ENCODE assay signal across 24 cellular contexts in genomic region chr1:26017606-26018005, GRCh38. TPM values are rescaled to one million over a fixed set of nuclear protein-coding genes. Genes with fewer than 3 reads are reported as not detected.
A peak's percentile ranks its signal among the peaks of the same experiment; 100 is the strongest.
DNase-seq lines count a peak whose midpoint lies in the region; ATAC-seq and TF ChIP-seq lines count a peak whose summit lies in the region.
"Had no signal": no experiment of that assay in that cellular context is flagged by ENCODE, and none has a peak within 500 bp of the region (broad histone marks: within the 10 kb centered on the region; RNA-seq: fewer than 3 reads in every experiment).

No MANE protein-coding gene starts in this region.

- H3K23ac ChIP-seq in IMR-90 (ENCODE audit: low read depth, low read length), result no peak overlapping the region

- H3K4me3 Mint-ChIP-seq in naive thymus-derived CD8-positive, alpha-beta T cell, result peak overlapping the region in 1 of 10 donors; percentile 34
- H3K4me3 Mint-ChIP-seq: activated naive CD4-positive, alpha-beta T cell treated with anti-CD3 and anti-CD28 coated beads for 36 hours; activated T-cell treated with anti-CD3 and anti-CD28 coated beads, Interleukin-2, amount 50 U/mL, for 4 hours; stimulated activated naive B cell treated with anti-CD40 and anti-IgM and Interleukin-4, amounts not matched to agents 10 μg/mL and 1 μg/mL and 100 μg/mL, for 72 hours; T-helper 2 cell treated with Interferon-gamma antibody and Interleukin-4, amounts not matched to agents 5 μg/mL and 100 μg/mL, for 36 hours; WTC11 had no signal

- H3K9me1 ChIP-seq in IMR-90 (ENCODE audit: insufficient read depth, low read length), result peaks cover 10% of the 10 kb centered on the region

- no peaks in the 10 kb centered on the region for H3K36me3 Mint-ChIP-seq in naive thymus-derived CD8-positive, alpha-beta T cell
- H3K36me3 Mint-ChIP-seq: stimulated activated naive B cell treated with anti-CD40 and anti-IgM and Interleukin-4, amounts not matched to agents 10 μg/mL and 1 μg/mL and 100 μg/mL, for 72 hours; WTC11 had no signal

- H4K91ac ChIP-seq in IMR-90 (ENCODE audit: insufficient read depth, low read depth, low read length), result peak overlapping the region; percentile 60; the same call in 1 of the 2 replicates

- H3K4me1 Mint-ChIP-seq in naive thymus-derived CD8-positive, alpha-beta T cell, result peaks cover 12 to 26% (median 22%) of the 10 kb centered on the region in 4 donors

- peak overlapping the region; percentile 71 for H3K4ac ChIP-seq in IMR-90 (ENCODE audit: low read depth, low read length)

- H2AK9ac ChIP-seq in IMR-90 (replicated peaks; ENCODE audit: low read depth, low read length, poor library complexity), result peak overlapping the region; percentile 73

- BruUV-seq in IMR-90 (replicated peaks; lab: Mats Ljungman, UMichigan), result no TSS peak

- POLR2A ChIA-PET in IMR-90 (lab: Charles Lee; ENCODE audit: unreplicated experiment) (no interaction called here), HEK293T (lab: Yijun Ruan, JAX) (interaction anchor here (0.9 to 1.3 kb wide), 2 partner anchors 12 to 17 kb away, joined by 3 to 4 read pairs; no protein-coding TSS in a partner anchor)
- POLR2A ChIA-PET in naive thymus-derived CD8-positive, alpha-beta T cell (lab: Charles Lee), result interaction anchor here (0.6 kb wide), 1 partner anchor 416 kb away, joined by 6 read pairs; no protein-coding TSS in a partner anchor

- H3K9me3 ChIP-seq in BLaER1 (no peaks in the 10 kb centered on the region), IMR-90 (ENCODE audit: control insufficient read depth, insufficient read depth, low read length) (no peaks in the 10 kb centered on the region)
- H3K9me3 ChIP-seq: right lobe of liver, thyroid gland had no signal

- no peaks in the 10 kb centered on the region for H3K36me3 ChIP-seq in BLaER1
- no peaks in the 10 kb centered on the region for H3K36me3 ChIP-seq in IMR-90 (ENCODE audit: control insufficient read depth, insufficient read depth, low read length)
- H3K36me3 ChIP-seq: right lobe of liver, thyroid gland had no signal

- H4K5ac ChIP-seq in IMR-90 (ENCODE audit: low read depth, low read length), result no peak overlapping the region

- 0 out of 2 replicates have a peak, but pooled peaks have one; percentile 3 for ATAC-seq in IMR-90 (ENCODE audit: low read depth)
- no peak for ATAC-seq in naive thymus-derived CD8-positive, alpha-beta T cell
- no peak for ATAC-seq in GM18502 (IDR thresholded peaks at IDR 0.05; ENCODE audit: poor library complexity, unreplicated experiment)
- ATAC-seq: foreskin keratinocyte; left lobe of liver; Panc1; right lobe of liver; stimulated activated naive B cell treated with anti-CD40 and anti-IgM and Interleukin-4, amounts not matched to agents 10 μg/mL and 1 μg/mL and 100 μg/mL, for 72 hours; WTC11 had no signal

- no peaks in the 10 kb centered on the region for H3K9me3 Mint-ChIP-seq in naive thymus-derived CD8-positive, alpha-beta T cell
- H3K9me3 Mint-ChIP-seq: activated naive CD4-positive, alpha-beta T cell treated with anti-CD3 and anti-CD28 coated beads for 36 hours; activated T-cell treated with anti-CD3 and anti-CD28 coated beads, Interleukin-2, amount 50 U/mL, for 4 hours; stimulated activated naive B cell treated with anti-CD40 and anti-IgM and Interleukin-4, amounts not matched to agents 10 μg/mL and 1 μg/mL and 100 μg/mL, for 72 hours; T-helper 2 cell treated with Interferon-gamma antibody and Interleukin-4, amounts not matched to agents 5 μg/mL and 100 μg/mL, for 36 hours; WTC11 had no signal

- peak overlapping the region; percentile 17; the same call in 1 of the 2 replicates for H2BK20ac ChIP-seq in IMR-90 (ENCODE audit: low read depth, low read length)

- H3K4me1 ChIP-seq in BLaER1 (peaks cover 73% of the 10 kb centered on the region), IMR-90 (ENCODE audit: control insufficient read depth, insufficient read depth, low read length) (peaks cover 30% of the 10 kb centered on the region)
- H3K4me1 ChIP-seq: right lobe of liver, thyroid gland had no signal

- H2BK5ac ChIP-seq in IMR-90 (ENCODE audit: low read depth, low read length, poor library complexity, severe bottlenecking), result peak overlapping the region; percentile 37

- H4K8ac ChIP-seq in IMR-90 (ENCODE audit: low read depth in 2 of 2, low read length in 2 of 2), result peak overlapping the region in 1 of 2 experiments; percentile 62; a peak in 1 of 4 replicates

- H3K4me3 ChIP-seq in BLaER1, result no peak overlapping the region
- no peak overlapping the region for H3K4me3 ChIP-seq in IMR-90 (ENCODE audit: insufficient read depth, low read depth, low read length)
- H3K4me3 ChIP-seq: coronary artery, right lobe of liver, SK-N-MC, thyroid gland had no signal

- H2AFZ ChIP-seq in IMR-90 (replicated peaks; ENCODE audit: low read length, poor library complexity), result peak overlapping the region; percentile 74

- no CpG with 5 or more reads among the region's 6 CpGs for WGBS in IMR-90 (ENCODE audit: extremely low coverage in 2 of 2, insufficient read length in 1 of 2), 2 experiments

- CTCF ChIA-PET in IMR-90 (lab: Yijun Ruan, JAX), result interaction anchor here (0.5 to 1.8 kb wide), 3 partner anchors 20 to 122 kb away, joined by 3 to 5 read pairs (median 5); partner anchors contain the start of gene PAFAH2
- CTCF ChIA-PET in HEK293T (lab: Yijun Ruan, JAX), result interaction anchor here (0.6 to 1.2 kb wide), 4 partner anchors 8 to 147 kb away, joined by 3 read pairs; no protein-coding TSS in a partner anchor

- H3K27me3 Mint-ChIP-seq in naive thymus-derived CD8-positive, alpha-beta T cell, result no peaks in the 10 kb centered on the region

- TF ChIP-seq CTCF in IMR-90 (conservative IDR thresholded peaks at IDR 0.05; ENCODE audit: low read depth, low read length), result no peak

- peak overlapping the region; percentile 44; the same call in 1 of the 2 replicates for H2BK120ac ChIP-seq in IMR-90 (ENCODE audit: low read depth, low read length)

- H3K27me3 ChIP-seq in BLaER1, result no peaks in the 10 kb centered on the region
- no peaks in the 10 kb centered on the region for H3K27me3 ChIP-seq in IMR-90 (ENCODE audit: control insufficient read depth, insufficient read depth, low read length)
- H3K27me3 ChIP-seq: foreskin keratinocyte, right lobe of liver, thyroid gland had no signal

- H3K9ac ChIP-seq in BLaER1 (peak overlapping the region; percentile 11; the same call in 1 of the 2 replicates), IMR-90 (ENCODE audit: low read depth, low read length) (no peak overlapping the region)

- in situ Hi-C loops in IMR-90 (cut with MboI; ENCODE audit: low sequenced_read_pairs), result no loop called here

- H3K27ac Mint-ChIP-seq in naive thymus-derived CD8-positive, alpha-beta T cell, result peak overlapping the region in 8 of 10 donors; percentile 25 to 89 (median 74)
- H3K27ac Mint-ChIP-seq: activated naive CD4-positive, alpha-beta T cell treated with anti-CD3 and anti-CD28 coated beads for 36 hours; stimulated activated naive B cell treated with anti-CD40 and anti-IgM and Interleukin-4, amounts not matched to agents 10 μg/mL and 1 μg/mL and 100 μg/mL, for 72 hours; T-helper 2 cell treated with Interferon-gamma antibody and Interleukin-4, amounts not matched to agents 5 μg/mL and 100 μg/mL, for 36 hours; WTC11 had no signal

- no peak overlapping the region for H3K56ac ChIP-seq in IMR-90 (ENCODE audit: extremely low read depth, insufficient read depth, low read length)

- intact Hi-C loops in IMR-90 (cut with micrococcal nuclease) (no loop called here), head of caudate nucleus (cut with DNase I) (no loop called here)

- H3K79me1 ChIP-seq in IMR-90 (ENCODE audit: low read depth in 1 of 2, low read length in 2 of 2), result no peaks in the 10 kb centered on the region

- peak overlapping the region; percentile 58; the same call in 1 of the 2 replicates for H3K14ac ChIP-seq in IMR-90 (replicated peaks; ENCODE audit: low read depth, low read length)

- H3K18ac ChIP-seq in IMR-90 (ENCODE audit: low read depth, low read length), result no peak overlapping the region

- H4K20me1 ChIP-seq in BLaER1, result no peaks in the 10 kb centered on the region
- no peaks in the 10 kb centered on the region for H4K20me1 ChIP-seq in IMR-90 (ENCODE audit: insufficient read depth, low read length)

- dilution Hi-C loops in IMR-90 (cut with HindIII; ENCODE audit: low sequenced_read_pairs, unreplicated experiment), result no loop called here

- DNase-seq in IMR-90 (peak; percentile 75), HEK293T (ENCODE audit: extremely low spot score) (no peak), head of caudate nucleus (no peak), NCI-H2081 (lab: John Stamatoyannopoulos, UW) (no peak)
- DNase-seq in naive thymus-derived CD8-positive, alpha-beta T cell, result no peak
- DNase-seq: activated T-cell treated with anti-CD3 and anti-CD28 coated beads, Interleukin-2, amount 50 U/mL, for 4 hours; aorta; foreskin keratinocyte; NCI-H774; occipital lobe; right lobe of liver; stimulated activated naive B cell treated with anti-CD40 and anti-IgM and Interleukin-4, amounts not matched to agents 10 μg/mL and 1 μg/mL and 100 μg/mL, for 72 hours; thyroid gland had no signal

- H3K4me2 ChIP-seq in BLaER1 (peak overlapping the region; percentile 74), IMR-90 (ENCODE audit: low read depth, low read length) (no peak overlapping the region)

- TF ChIP-seq POLR2A in IMR-90 (IDR thresholded peaks at IDR 0.05; ENCODE audit: low read depth, low read length), result no peak

- peak overlapping the region; percentile 63 for H2AK5ac ChIP-seq in IMR-90 (ENCODE audit: low read depth, low read length)

- no peak for TF ChIP-seq RAD21 in IMR-90 (IDR thresholded peaks at IDR 0.05; ENCODE audit: low read length)

- H3K27ac ChIP-seq in BLaER1, result peak overlapping the region; percentile 32; the same call in 1 of the 2 replicates
- H3K27ac ChIP-seq in IMR-90 (ENCODE audit: insufficient read depth, low read length), result no peak overlapping the region
- peak overlapping the region; percentile 66 for H3K27ac ChIP-seq in cingulate gyrus (ENCODE audit: low read depth, low read length)
- H3K27ac ChIP-seq: coronary artery, foreskin keratinocyte, right lobe of liver, SK-N-MC, thyroid gland had no signal

- H2BK15ac ChIP-seq in IMR-90 (ENCODE audit: low read depth, low read length), result no peak overlapping the region

RNA-seq across cellular contexts. Expression of gene EXTL1, which starts 4.0 kb away (rescaled TPM):
- total RNA-seq in IMR-90 (2012; rRNA removed), result 0.56 and 0.90 TPM in 2 replicates
- polyA plus RNA-seq in IMR-90 (2012; rRNA removed), result 5.2 and 6.1 TPM in 2 replicates
- polyA plus RNA-seq in IMR-90 (2012; cell fraction: cytosol; rRNA removed), result 3.2 and 4.9 TPM in 2 replicates
- polyA plus RNA-seq in IMR-90 (2012; cell fraction: nucleus; rRNA removed; ENCODE audit: low replicate concordance), result 13.9 and 32.7 TPM in 2 replicates
- total RNA-seq in naive thymus-derived CD8-positive, alpha-beta T cell, result under 1 TPM; 0.19 to 0.26 TPM
- polyA plus RNA-seq in naive thymus-derived CD8-positive, alpha-beta T cell, result not detected
- total RNA-seq: activated naive CD4-positive, alpha-beta T cell treated with anti-CD3 and anti-CD28 coated beads for 36 hours; activated T-cell treated with anti-CD3 and anti-CD28 coated beads, Interleukin-2, amount 50 U/mL, for 4 hours; HT1080; left lobe of liver had no signal

RNA-seq across cellular contexts. Expression of gene PAFAH2, which starts 19.7 kb away (rescaled TPM):
- total RNA-seq in IMR-90 (2012; rRNA removed), result 11.9 and 12.2 TPM in 2 replicates
- polyA plus RNA-seq in IMR-90 (2012; rRNA removed), result 7.2 and 8.3 TPM in 2 replicates
- polyA plus RNA-seq in IMR-90 (2012; cell fraction: cytosol; rRNA removed), result 3.8 and 6.6 TPM in 2 replicates
- polyA plus RNA-seq in IMR-90 (2012; cell fraction: nucleus; rRNA removed; ENCODE audit: low replicate concordance), result 5.5 and 9.9 TPM in 2 replicates
- 10 to 100 TPM; 24.6 to 25.4 TPM for total RNA-seq in naive thymus-derived CD8-positive, alpha-beta T cell
- 10 to 100 TPM; 16.4 to 25.5 (median 17.3) TPM for polyA plus RNA-seq in naive thymus-derived CD8-positive, alpha-beta T cell

RNA-seq across cellular contexts. Expression of gene SLC30A2, which starts 28.3 kb away (rescaled TPM):
- not detected in 2 replicates for total RNA-seq in IMR-90 (2012; rRNA removed)
- not detected in 2 replicates for polyA plus RNA-seq in IMR-90 (2012; rRNA removed)
- polyA plus RNA-seq in IMR-90 (2012; cell fraction: cytosol; rRNA removed), result not detected in 2 replicates
- not detected in 2 replicates for polyA plus RNA-seq in IMR-90 (2012; cell fraction: nucleus; rRNA removed; ENCODE audit: low replicate concordance)
- total RNA-seq in naive thymus-derived CD8-positive, alpha-beta T cell, result not detected
- polyA plus RNA-seq in naive thymus-derived CD8-positive, alpha-beta T cell, result under 1 TPM in 1 of 3 donors, not detected in 2; 0.16 TPM
- total RNA-seq: activated naive CD4-positive, alpha-beta T cell treated with anti-CD3 and anti-CD28 coated beads for 36 hours; activated T-cell treated with anti-CD3 and anti-CD28 coated beads, Interleukin-2, amount 50 U/mL, for 4 hours; aorta; foreskin keratinocyte; HT1080; occipital lobe had no signal
- polyA plus RNA-seq: foreskin keratinocyte had no signal

RNA-seq across cellular contexts. Expression of gene TRIM63, which starts 49.8 kb away (rescaled TPM):
- total RNA-seq in IMR-90 (2012; rRNA removed), result not detected in 2 replicates
- not detected in 2 replicates for polyA plus RNA-seq in IMR-90 (2012; rRNA removed)
- polyA plus RNA-seq in IMR-90 (2012; cell fraction: cytosol; rRNA removed), result not detected in 2 replicates
- polyA plus RNA-seq in IMR-90 (2012; cell fraction: nucleus; rRNA removed; ENCODE audit: low replicate concordance), result 0.06 TPM in 1 of 2 replicates, not detected in the other
- total RNA-seq in naive thymus-derived CD8-positive, alpha-beta T cell, result not detected
- not detected for polyA plus RNA-seq in naive thymus-derived CD8-positive, alpha-beta T cell
- total RNA-seq: activated T-cell treated with anti-CD3 and anti-CD28 coated beads, Interleukin-2, amount 50 U/mL, for 4 hours; foreskin keratinocyte; HT1080; WTC11 had no signal
- polyA plus RNA-seq: foreskin keratinocyte had no signal
